Comparison of ENCODE assay signal across 12 cellular contexts in genomic region chr13:33519561-33520479, GRCh38.
DNase-seq lines count a peak whose midpoint lies in the region; ATAC-seq and TF ChIP-seq lines count a peak whose summit lies in the region.
"Had no signal": no experiment of that assay in that cellular context is flagged by ENCODE, and none has a peak within 500 bp of the region (broad histone marks: within the 10 kb centered on the region; RNA-seq: fewer than 3 reads in every experiment).

No MANE protein-coding gene starts in this region.

- ATAC-seq in GM19023 (IDR thresholded peaks at IDR 0.05; ENCODE audit: unreplicated experiment): no peak
- no peak for ATAC-seq in GM19395 (IDR thresholded peaks at IDR 0.05; ENCODE audit: unreplicated experiment)
- ATAC-seq: HCT116, WTC11 had no signal

- TF ChIP-seq CTCF in AG10803 (conservative IDR thresholded peaks at IDR 0.05; ENCODE audit: low read length): no peak

- H3K4me3 ChIP-seq in AG10803 (ENCODE audit: low read length): no peak overlapping the region
- H3K4me3 ChIP-seq: lung had no signal

- DNase-seq in AG10803 (ENCODE audit: low read depth): peak; percentile 96
- DNase-seq in M059J (ENCODE audit: low read depth): peak; percentile 50
- peak; percentile 91 for DNase-seq in dedifferentiated amniotic fluid mesenchymal stem cell (ENCODE audit: extremely low spot score)
- DNase-seq in non-pigmented ciliary epithelial cell (ENCODE audit: low read depth): peak; percentile 87
- DNase-seq in NCI-H2081 treated with DMSO at 0.1 percent for 48 hours (lab: John Stamatoyannopoulos, UW): no peak
- no peak for DNase-seq in NCI-H510A treated with DMSO at 0.1 percent for 48 hours (lab: John Stamatoyannopoulos, UW)
- DNase-seq: activated naive CD4-positive, alpha-beta T cell treated with anti-CD3 and anti-CD28 coated beads, Interleukin-2, amount 10 ng/mL, durations not matched to agents 7 days and 5 days had no signal

Comparison
In these comparisons a context has a peak if more than half of its experiments do, and no peak if none do; other contexts are left out.
1. DNase-seq: peak in AG10803 (single experiment), M059J (single experiment), dedifferentiated amniotic fluid mesenchymal stem cell (single experiment) and non-pigmented ciliary epithelial cell (single experiment); none in NCI-H2081 treated with DMSO at 0.1 percent for 48 hours (single experiment) and NCI-H510A treated with DMSO at 0.1 percent for 48 hours (single experiment).